ENCODE assay signal across 8 cellular contexts in genomic region chr4:173264245-173264959, GRCh38.
DNase-seq lines count a peak whose midpoint lies in the region; ATAC-seq, FAIRE-seq and TF ChIP-seq lines count a peak whose summit lies in the region.

No MANE protein-coding gene starts in this region.

- H3K27me3 ChIP-seq in right cardiac atrium (ENCODE audit: control insufficient read depth, insufficient read depth) (no peaks in the 10 kb centered on the region), HepG2 (ENCODE audit: control insufficient read depth in 1 of 2, insufficient read depth in 2 of 2, low read length in 2 of 2) (no peaks in the 10 kb centered on the region)

- POLR2A ChIA-PET in HepG2 (lab: Yijun Ruan, JAX), result no interaction called here

- TF ChIP-seq EP300 in HepG2 (IDR thresholded peaks at IDR 0.05; ENCODE audit: low read depth in 2 of 2, low read length in 2 of 2), result no peak
- no peak for TF ChIP-seq EP300 in HepG2 (CRISPR knock-in tag; IDR thresholded peaks at IDR 0.05; ENCODE audit: borderline replicate concordance)

- H3K27ac ChIP-seq in right cardiac atrium (ENCODE audit: low read length), result no peak overlapping the region
- no peak overlapping the region for H3K27ac ChIP-seq in HepG2 (ENCODE audit: extremely low read length, insufficient read depth, low read length)

- CTCF ChIA-PET in HepG2 (lab: Yijun Ruan, JAX; ENCODE audit: low intra/inter-chr PET ratio, low total read pairs), result no interaction called here

- 22% methylated on average over 6 of the region's 6 CpGs for WGBS in right cardiac atrium
- 9% methylated on average over 6 of the region's 6 CpGs for WGBS in HepG2 (ENCODE audit: low lambda C conversion rate)

- in situ Hi-C loops in HepG2 (cut with HindIII; ENCODE audit: extremely low pct_ligation_motif_present, low pct_unique_long_range_greater_than_20kb), result no loop called here

- no TSS peak for BruUV-seq in HepG2 (replicated peaks; lab: Mats Ljungman, UMichigan)

- no peak overlapping the region for H3K4me2 ChIP-seq in HepG2 (ENCODE audit: low read depth, low read length)

- no peak for TF ChIP-seq RAD21 in HepG2 (CRISPR knock-in tag; IDR thresholded peaks at IDR 0.05)

- H3K4me1 ChIP-seq in right cardiac atrium (ENCODE audit: control insufficient read depth, insufficient read depth, low read length) (peaks cover 6% of the 10 kb centered on the region), HepG2 (ENCODE audit: insufficient read depth, low read length) (no peaks in the 10 kb centered on the region)

- H3K4me3 ChIP-seq in NB4 (ENCODE audit: low read depth, low read length) (no peak overlapping the region), right cardiac atrium (ENCODE audit: low read length) (no peak overlapping the region), HepG2 (replicated peaks in 1 of 3; ENCODE audit: insufficient read depth in 1 of 3, low read depth in 2 of 3, low read length in 3 of 3) (no peak overlapping the region)

- TF ChIP-seq POLR2A in NB4 (IDR thresholded peaks at IDR 0.05; ENCODE audit: extremely low read depth, insufficient read length), result no peak
- no peak for TF ChIP-seq POLR2A in HepG2 (IDR thresholded peaks at IDR 0.05; ENCODE audit: insufficient read depth in 1 of 2, low read depth in 2 of 2, low read length in 2 of 2)

- no peaks in the 10 kb centered on the region for H3K79me2 ChIP-seq in HepG2 (ENCODE audit: insufficient read depth, low read length)

- H3K36me3 ChIP-seq in HepG2 (replicated peaks in 1 of 2; ENCODE audit: control insufficient read depth in 1 of 2, insufficient read depth in 2 of 2, low read length in 2 of 2), result no peaks in the 10 kb centered on the region

- no peak for FAIRE-seq in HepG2 (lab: Jason Lieb, UNC)

- H2AFZ ChIP-seq in HepG2 (ENCODE audit: low read length), result no peak overlapping the region

- no peaks in the 10 kb centered on the region for H4K20me1 ChIP-seq in HepG2 (ENCODE audit: insufficient read depth, low read length)

- H3K9me3 ChIP-seq in right cardiac atrium (ENCODE audit: control insufficient read depth, low read length), result no peaks in the 10 kb centered on the region
- H3K9me3 ChIP-seq in HepG2 (ENCODE audit: low read length), result no peaks in the 10 kb centered on the region

- DNase-seq in NB4 (ENCODE audit: low read depth) (peak; percentile 32), right cardiac atrium (peak; percentile 66 to 85 (median 84)), midbrain (lab: John Stamatoyannopoulos, UW) (no peak), HepG2 (ENCODE audit: low spot score) (no peak)
- peak; percentile 23 for DNase-seq in activated CD4-positive, alpha-beta T cell treated with anti-CD3 and anti-CD28 coated beads, Interleukin-2, amount 50 U/mL, for 1 hour
- DNase-seq in stimulated activated CD8-positive, alpha-beta memory T cell treated with anti-CD3 and anti-CD28 coated beads, Interleukin-4, amount 100 ng/mL, for 48 hours, result no peak

- H3K9ac ChIP-seq in HepG2 (ENCODE audit: insufficient read depth, low read depth, low read length), result no peak overlapping the region

- no peak for TF ChIP-seq CTCF in NB4 (IDR thresholded peaks at IDR 0.05; ENCODE audit: low read depth, low read length)
- no peak for TF ChIP-seq CTCF in HepG2 (CRISPR knock-in tag; IDR thresholded peaks at IDR 0.05)

- intact Hi-C loops in right cardiac atrium (cut with DNase I), result no loop called here
- intact Hi-C loops in HepG2 (cut with micrococcal nuclease; ENCODE audit: unreplicated experiment), result no loop called here

- ATAC-seq in GM18511 (IDR thresholded peaks at IDR 0.05; ENCODE audit: unreplicated experiment) (peak; percentile 94), HG02571 (IDR thresholded peaks at IDR 0.05; ENCODE audit: unreplicated experiment) (peak; percentile 66), right cardiac atrium (peak; percentile 88 to 90), HepG2 (no peak)

TF ChIP-seq in HepG2, 621 proteins besides CTCF, POLR2A, EP300 and RAD21:
- TF ChIP-seq SRY (CRISPR knock-in tag; IDR thresholded peaks at IDR 0.05) (no peak), MTA3 (CRISPR knock-in tag; IDR thresholded peaks at IDR 0.05) (no peak), SP5 (CRISPR knock-in tag; IDR thresholded peaks at IDR 0.05; ENCODE audit: borderline replicate concordance, low read depth) (no peak), ELF3 (CRISPR knock-in tag; IDR thresholded peaks at IDR 0.05) (no peak), MAFK (conservative IDR thresholded peaks at IDR 0.05 in 1 of 2, IDR thresholded peaks at IDR 0.05 in 1 of 2; ENCODE audit: low read length in 2 of 2) (no peak), NFE2L1 (CRISPR knock-in tag; IDR thresholded peaks at IDR 0.05; ENCODE audit: borderline replicate concordance) (no peak), ZNF777 (CRISPR knock-in tag; IDR thresholded peaks at IDR 0.05) (no peak), PITX1 (CRISPR knock-in tag; IDR thresholded peaks at IDR 0.05) (no peak), ZMAT3 (CRISPR knock-in tag; conservative IDR thresholded peaks at IDR 0.05) (no peak)
- TF ChIP-seq, protein P1, sequence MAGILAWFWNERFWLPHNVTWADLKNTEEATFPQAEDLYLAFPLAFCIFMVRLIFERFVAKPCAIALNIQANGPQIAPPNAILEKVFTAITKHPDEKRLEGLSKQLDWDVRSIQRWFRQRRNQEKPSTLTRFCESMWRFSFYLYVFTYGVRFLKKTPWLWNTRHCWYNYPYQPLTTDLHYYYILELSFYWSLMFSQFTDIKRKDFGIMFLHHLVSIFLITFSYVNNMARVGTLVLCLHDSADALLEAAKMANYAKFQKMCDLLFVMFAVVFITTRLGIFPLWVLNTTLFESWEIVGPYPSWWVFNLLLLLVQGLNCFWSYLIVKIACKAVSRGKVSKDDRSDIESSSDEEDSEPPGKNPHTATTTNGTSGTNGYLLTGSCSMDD (CRISPR knock-in tag; IDR thresholded peaks at IDR 0.05), result no peak

Comparison
In these comparisons a context has a peak if more than half of its experiments do, and no peak if none do; other contexts are left out.
1. DNase-seq: peak in NB4 (single experiment), activated CD4-positive, alpha-beta T cell treated with anti-CD3 and anti-CD28 coated beads, Interleukin-2, amount 50 U/mL, for 1 hour (single experiment) and right cardiac atrium (3 of 3); none in midbrain (single experiment), stimulated activated CD8-positive, alpha-beta memory T cell treated with anti-CD3 and anti-CD28 coated beads, Interleukin-4, amount 100 ng/mL, for 48 hours (single experiment) and HepG2 (single experiment).